In genomic region chr4:10122236-10122932, GRCh38 we compare ENCODE assay signal across 30 cellular contexts. TPM values are rescaled to one million over a fixed set of nuclear protein-coding genes. Genes with fewer than 3 reads are reported as not detected.
DNase-seq lines count a peak whose midpoint lies in the region; ATAC-seq, FAIRE-seq and TF ChIP-seq lines count a peak whose summit lies in the region.
"Had no signal": no experiment of that assay in that cellular context is flagged by ENCODE, and none has a peak within 500 bp of the region (broad histone marks: within the 10 kb centered on the region; RNA-seq: fewer than 3 reads in every experiment).

No MANE protein-coding gene starts in this region.

- H3K27ac ChIP-seq in DND-41 (ENCODE audit: low read length), result peak overlapping the region; percentile 76
- H3K27ac ChIP-seq in K562 (ENCODE audit: extremely low read depth, low read depth, low read length), result no peak overlapping the region
- peak overlapping the region; percentile 67 for H3K27ac ChIP-seq in neutrophil
- no peak overlapping the region for H3K27ac ChIP-seq in esophagus muscularis mucosa (replicated peaks in 1 of 4)
- no peak overlapping the region for H3K27ac ChIP-seq in dorsolateral prefrontal cortex
- H3K27ac ChIP-seq: parathyroid adenoma, PC-9 had no signal

- peak; percentile 48 for FAIRE-seq in K562 (lab: Jason Lieb, UNC)
- FAIRE-seq: A204.1, H54, small intestine had no signal

- no peak overlapping the region for H3K4me3 Mint-ChIP-seq in activated CD4-positive, alpha-beta T cell treated with anti-CD3 and anti-CD28 coated beads for 36 hours
- H3K4me3 Mint-ChIP-seq: activated naive CD4-positive, alpha-beta T cell treated with anti-CD3 and anti-CD28 coated beads, Interleukin-2, amount 50 U/mL, for 24 hours; activated T-helper 17 cell treated with anti-CD3 and anti-CD28 coated beads, Interleukin-2, amount 50 U/mL, for 72 hours; stimulated activated naive B cell treated with anti-CD40 and anti-IgM and Interleukin-4, amounts not matched to agents 10 μg/mL and 1 μg/mL and 100 μg/mL, for 72 hours had no signal

- WGBS in K562 (ENCODE audit: insufficient coverage, low coverage, missing lambda C conversion rate), result 40% methylated on average over 12 of the region's 12 CpGs
- WGBS in esophagus muscularis mucosa, result 86% methylated on average over 12 of the region's 12 CpGs

- H3K9me3 ChIP-seq in DND-41 (ENCODE audit: insufficient read depth, low read length, severe bottlenecking) (no peaks in the 10 kb centered on the region), K562 (replicated peaks; ENCODE audit: control insufficient read depth, insufficient read depth, low read depth, low read length) (no peaks in the 10 kb centered on the region), neutrophil (no peaks in the 10 kb centered on the region), esophagus muscularis mucosa (no peaks in the 10 kb centered on the region)
- H3K9me3 ChIP-seq: SK-N-SH had no signal

- POLR2A ChIA-PET in activated CD4-positive, alpha-beta T cell treated with anti-CD3 and anti-CD28 coated beads for 36 hours (lab: Charles Lee), result interaction anchor here (1.5 kb wide), 1 partner anchor 26 kb away, joined by 4 read pairs; no protein-coding TSS in a partner anchor
- POLR2A ChIA-PET in K562 (lab: Yijun Ruan, JAX), result interaction anchor here (0.6 to 7.3 kb wide), 9 partner anchors 8 to 410 kb away, joined by 3 to 216 read pairs (median 3); no protein-coding TSS in a partner anchor

- H3K4me3 ChIP-seq in DND-41 (ENCODE audit: low read depth in 1 of 2, low read length in 2 of 2) (no peak overlapping the region), K562 (no peak overlapping the region), neutrophil (ENCODE audit: low read depth in 1 of 2, low read length in 1 of 2) (no peak overlapping the region), esophagus muscularis mucosa (no peak overlapping the region), dorsolateral prefrontal cortex (no peak overlapping the region)
- H3K4me3 ChIP-seq: GM12878, PC-9 had no signal

- no TSS peak for BruUV-seq in K562 (replicated peaks; lab: Mats Ljungman, UMichigan)

- no peaks in the 10 kb centered on the region for H3K79me2 ChIP-seq in DND-41 (ENCODE audit: insufficient read depth, low read length)
- H3K79me2 ChIP-seq in K562 (ENCODE audit: control insufficient read depth, insufficient read depth, low read length), result peaks cover 5% of the 10 kb centered on the region; the same call in 2 of the 3 replicates
- H3K79me2 ChIP-seq: parathyroid adenoma had no signal

- no peak for DNase-seq in activated CD4-positive, alpha-beta T cell treated with anti-CD3 and anti-CD28 coated beads for 36 hours
- no peak for DNase-seq in activated CD4-positive, alpha-beta T cell treated with anti-CD3 and anti-CD28 coated beads for 48 hours
- DNase-seq in DND-41 (no peak), K562 (ENCODE audit: extremely low read depth in 1 of 4, low spot score in 3 of 4) (no peak), esophagus muscularis mucosa (ENCODE audit: extremely low spot score) (no peak), C1 segment of cervical spinal cord (lab: John Stamatoyannopoulos, UW) (no peak), dorsolateral prefrontal cortex (no peak)
- DNase-seq: activated CD4-positive, alpha-beta T cell treated with anti-CD3 and anti-CD28 coated beads, Interleukin-2, amount 50 U/mL, for 48 hours; anterior cingulate cortex; effector CD4-positive, alpha-beta T cell; KG1; left cardiac atrium; mammary epithelial cell; NCI-H1417; NCI-H2029; NCI-H524 treated with DMSO at 0.1 percent for 48 hours; PC-9; SK-N-SH; stimulated activated naive B cell treated with anti-CD40 and anti-IgM and Interleukin-4, amounts not matched to agents 10 μg/mL and 1 μg/mL and 100 μg/mL, for 72 hours; T-helper 9 cell had no signal

- H3K27me3 ChIP-seq in DND-41 (ENCODE audit: insufficient read depth, low read length, poor library complexity) (no peaks in the 10 kb centered on the region), K562 (ENCODE audit: control insufficient read depth in 2 of 2, insufficient read depth in 2 of 2, low read length in 2 of 2) (peaks cover 7 to 16% of the 10 kb centered on the region in 2 experiments; a peak in 3 of 5 replicates), neutrophil (no peaks in the 10 kb centered on the region), esophagus muscularis mucosa (no peaks in the 10 kb centered on the region), dorsolateral prefrontal cortex (no peaks in the 10 kb centered on the region)

- intact Hi-C loops in activated CD4-positive, alpha-beta T cell treated with anti-CD3 and anti-CD28 coated beads for 36 hours (cut with DNase I, micrococcal nuclease), result no loop called here
- intact Hi-C loops in K562 (cut with micrococcal nuclease), result no loop called here
- intact Hi-C loops in esophagus muscularis mucosa (cut with DNase I), result loop anchor here (5.0 kb wide), 1 partner anchor 35 kb away; no protein-coding TSS in a partner anchor
- intact Hi-C loops in dorsolateral prefrontal cortex (cut with DNase I), result no loop called here

- no peak overlapping the region for H2AFZ ChIP-seq in DND-41 (ENCODE audit: low read depth, low read length)
- no peak overlapping the region for H2AFZ ChIP-seq in K562 (ENCODE audit: low read depth, low read length)
- H2AFZ ChIP-seq: parathyroid adenoma, PC-9 had no signal

- H3K4me2 ChIP-seq in DND-41 (ENCODE audit: insufficient read depth, low read length) (no peak overlapping the region), K562 (ENCODE audit: insufficient read depth, low read length) (no peak overlapping the region)
- H3K4me2 ChIP-seq: PC-9, SK-N-SH had no signal

- TF ChIP-seq POLR2A in K562 (conservative IDR thresholded peaks at IDR 0.05) (no peak), esophagus muscularis mucosa (IDR thresholded peaks at IDR 0.05; ENCODE audit: low read depth) (no peak)

- H3K4me1 ChIP-seq in DND-41 (ENCODE audit: insufficient read depth, low read length), result peaks cover 62% of the 10 kb centered on the region
- H3K4me1 ChIP-seq in K562 (replicated peaks in 1 of 2; ENCODE audit: control insufficient read depth in 2 of 2, insufficient read depth in 2 of 2, low read length in 2 of 2), result peaks cover 11 to 31% of the 10 kb centered on the region in 2 experiments; a peak in 4 of 5 replicates
- H3K4me1 ChIP-seq in neutrophil (ENCODE audit: control insufficient read depth in 1 of 2, insufficient read depth in 1 of 2, low read depth in 1 of 2, low read length in 1 of 2), result peaks cover 14 to 44% of the 10 kb centered on the region in 2 experiments
- peaks cover 13 to 42% (median 38%) of the 10 kb centered on the region in 4 donors for H3K4me1 ChIP-seq in esophagus muscularis mucosa

- no peaks in the 10 kb centered on the region for H3K36me3 ChIP-seq in DND-41 (ENCODE audit: insufficient read depth, low read length)
- H3K36me3 ChIP-seq in K562 (ENCODE audit: control insufficient read depth, insufficient read depth, low read length), result no peaks in the 10 kb centered on the region
- H3K36me3 ChIP-seq in neutrophil, result no peaks in the 10 kb centered on the region
- H3K36me3 ChIP-seq in esophagus muscularis mucosa, result no peaks in the 10 kb centered on the region

- H3K9me1 ChIP-seq in K562 (ENCODE audit: control insufficient read depth, insufficient read depth, low read length), result no peaks in the 10 kb centered on the region

- no peaks in the 10 kb centered on the region for H3K27me3 Mint-ChIP-seq in activated CD4-positive, alpha-beta T cell treated with anti-CD3 and anti-CD28 coated beads for 36 hours
- H3K27me3 Mint-ChIP-seq: activated naive CD4-positive, alpha-beta T cell treated with anti-CD3 and anti-CD28 coated beads, Interleukin-2, amount 50 U/mL, for 24 hours; activated T-helper 17 cell treated with anti-CD3 and anti-CD28 coated beads, Interleukin-2, amount 50 U/mL, for 72 hours had no signal

- no peak for ATAC-seq in activated CD4-positive, alpha-beta T cell treated with anti-CD3 and anti-CD28 coated beads for 36 hours
- no peak for ATAC-seq in DND-41 (ENCODE audit: insufficient read depth, low read depth)
- no peak for ATAC-seq in K562
- ATAC-seq: activated T-helper 17 cell treated with anti-CD3 and anti-CD28 coated beads, Interleukin-2, amount 50 U/mL, for 72 hours; left cardiac atrium; Right ventricle myocardium inferior; stimulated activated naive B cell treated with anti-CD40 and anti-IgM and Interleukin-4, amounts not matched to agents 10 μg/mL and 1 μg/mL and 100 μg/mL, for 72 hours had no signal

- H4K20me1 ChIP-seq in DND-41 (ENCODE audit: insufficient read depth, low read length) (no peaks in the 10 kb centered on the region), K562 (replicated peaks; ENCODE audit: control insufficient read depth, insufficient read depth, low read length) (no peaks in the 10 kb centered on the region)

- H3K27ac Mint-ChIP-seq in activated CD4-positive, alpha-beta T cell treated with anti-CD3 and anti-CD28 coated beads for 36 hours, result peak overlapping the region; percentile 48
- H3K27ac Mint-ChIP-seq: activated naive CD4-positive, alpha-beta T cell treated with anti-CD3 and anti-CD28 coated beads, Interleukin-2, amount 50 U/mL, for 24 hours; activated T-helper 17 cell treated with anti-CD3 and anti-CD28 coated beads, Interleukin-2, amount 50 U/mL, for 72 hours; stimulated activated naive B cell treated with anti-CD40 and anti-IgM and Interleukin-4, amounts not matched to agents 10 μg/mL and 1 μg/mL and 100 μg/mL, for 72 hours had no signal

- no peaks in the 10 kb centered on the region for H3K36me3 Mint-ChIP-seq in activated CD4-positive, alpha-beta T cell treated with anti-CD3 and anti-CD28 coated beads for 36 hours (ENCODE audit: low read depth)
- H3K36me3 Mint-ChIP-seq: activated naive CD4-positive, alpha-beta T cell treated with anti-CD3 and anti-CD28 coated beads, Interleukin-2, amount 50 U/mL, for 24 hours; stimulated activated naive B cell treated with anti-CD40 and anti-IgM and Interleukin-4, amounts not matched to agents 10 μg/mL and 1 μg/mL and 100 μg/mL, for 72 hours had no signal

- no peaks in the 10 kb centered on the region for H3K9me3 Mint-ChIP-seq in activated CD4-positive, alpha-beta T cell treated with anti-CD3 and anti-CD28 coated beads for 36 hours (ENCODE audit: low read depth)
- H3K9me3 Mint-ChIP-seq: activated naive CD4-positive, alpha-beta T cell treated with anti-CD3 and anti-CD28 coated beads, Interleukin-2, amount 50 U/mL, for 24 hours; activated T-helper 17 cell treated with anti-CD3 and anti-CD28 coated beads, Interleukin-2, amount 50 U/mL, for 72 hours; neural crest cell; stimulated activated naive B cell treated with anti-CD40 and anti-IgM and Interleukin-4, amounts not matched to agents 10 μg/mL and 1 μg/mL and 100 μg/mL, for 72 hours had no signal

- in situ Hi-C loops in K562 (cut with MboI), result no loop called here

- CTCF ChIA-PET in activated CD4-positive, alpha-beta T cell treated with anti-CD3 and anti-CD28 coated beads for 36 hours (lab: Charles Lee), result interaction anchor here (0.9 to 1.3 kb wide), 2 partner anchors 12 to 69 kb away, joined by 3 to 4 read pairs; no protein-coding TSS in a partner anchor
- CTCF ChIA-PET in K562 (lab: Yijun Ruan, JAX; ENCODE audit: low intra/inter-chr PET ratio), result no interaction called here

- no peak overlapping the region for H3K9ac ChIP-seq in DND-41 (ENCODE audit: low read depth, low read length)
- H3K9ac ChIP-seq in K562 (ENCODE audit: insufficient read depth in 1 of 2, low read depth in 2 of 2, low read length in 2 of 2), result no peak overlapping the region
- H3K9ac ChIP-seq: parathyroid adenoma, SK-N-SH had no signal

- no peak for TF ChIP-seq RAD21 in K562 (CRISPR knock-in tag; conservative IDR thresholded peaks at IDR 0.05 in 1 of 2, IDR thresholded peaks at IDR 0.05 in 1 of 2)

- peaks cover 68% of the 10 kb centered on the region for H3K4me1 Mint-ChIP-seq in activated CD4-positive, alpha-beta T cell treated with anti-CD3 and anti-CD28 coated beads for 36 hours

- TF ChIP-seq EP300 in K562 (IDR thresholded peaks at IDR 0.05; ENCODE audit: low read length), result no peak
- no peak for TF ChIP-seq EP300 in esophagus muscularis mucosa (IDR thresholded peaks at IDR 0.05)

- TF ChIP-seq CTCF in DND-41 (IDR thresholded peaks at IDR 0.05; ENCODE audit: borderline replicate concordance, extremely low read depth, low read length, poor library complexity, severe bottlenecking), result no peak
- TF ChIP-seq CTCF in K562 (IDR thresholded peaks at IDR 0.05 in 2 of 3, conservative IDR thresholded peaks at IDR 0.05 in 1 of 3; ENCODE audit: insufficient read depth in 2 of 3, low read depth in 1 of 3, low read length in 3 of 3), result no peak
- TF ChIP-seq CTCF in neutrophil (IDR thresholded peaks at IDR 0.05), result no peak
- TF ChIP-seq CTCF in esophagus muscularis mucosa (IDR thresholded peaks at IDR 0.05), result no peak
- TF ChIP-seq CTCF in dorsolateral prefrontal cortex (IDR thresholded peaks at IDR 0.05 in 54 of 56, conservative IDR thresholded peaks at IDR 0.05 in 2 of 56; ENCODE audit: low read depth in 1 of 56, partially characterized antibody in 56 of 56), result no peak

RNA-seq across cellular contexts. Expression of gene WDR1, which starts 5.8 kb away (rescaled TPM):
- 100 to 1,000 TPM; 308 to 354 TPM for total RNA-seq in activated CD4-positive, alpha-beta T cell treated with anti-CD3 and anti-CD28 coated beads for 36 hours
- total RNA-seq in K562 (2011; cell fraction: chromatin; rRNA removed; ENCODE audit: low replicate concordance), result 72.4 and 125 TPM in 2 replicates
- 75.3 and 90.2 TPM in 2 replicates for total RNA-seq in K562 (2011; cell fraction: nucleolus; rRNA removed)
- 64.2 and 70.3 TPM in 2 replicates for total RNA-seq in K562 (2011; cell fraction: nucleoplasm; rRNA removed)
- total RNA-seq in K562 (2014; rRNA removed), result 151 and 154 TPM in 2 replicates
- total RNA-seq in K562 (2014; rRNA removed; fragmentation: Illumina TruSeq; extraction: Trizol), result 111 and 112 TPM in 2 replicates
- total RNA-seq in K562 (2015; rRNA removed; fragmentation: Illumina TruSeq; extraction: Trizol), result 120 and 124 TPM in 2 replicates
- total RNA-seq in K562 (2021), result 186 and 213 TPM in 2 replicates
- polyA plus RNA-seq in K562 (2011; rRNA removed), result 140 and 186 TPM in 2 replicates
- 176 and 298 TPM in 2 replicates for polyA plus RNA-seq in K562 (2011; cell fraction: cytosol; rRNA removed)
- polyA plus RNA-seq in K562 (2011; cell fraction: nucleus; rRNA removed), result 133 and 190 TPM in 2 replicates
- polyA plus RNA-seq in K562 (2012), result 144 and 177 TPM in 2 replicates
- polyA plus RNA-seq in K562 (2014; fragmentation: Illumina TruSeq; extraction: Trizol), result 139 and 149 TPM in 2 replicates
- 10 to 100 TPM; 16.1 to 23.0 TPM for polyA plus RNA-seq in K562 (2014; fragmentation: Nextera tagmentation; extraction: Ambion mirVana)
- polyA plus RNA-seq in K562 (2014; rRNA removed), result 120 and 125 TPM in 2 replicates
- polyA minus RNA-seq in K562 (2011; rRNA and poly(A)+ RNA removed), result 188 and 256 TPM in 2 replicates
- polyA minus RNA-seq in K562 (2011; cell fraction: cytosol; rRNA and poly(A)+ RNA removed), result 111 and 132 TPM in 2 replicates
- polyA minus RNA-seq in K562 (2011; cell fraction: nucleus; rRNA and poly(A)+ RNA removed), result 53.7 and 56.2 TPM in 2 replicates
- 100 to 1,000 TPM; 361 to 536 (median 485) TPM for total RNA-seq in esophagus muscularis mucosa
- total RNA-seq in dorsolateral prefrontal cortex, result 100 to 1,000 TPM in 77 of 120 experiments, 10 to 100 TPM in 43; 67.7 to 164 (median 107) TPM

Comparison
In these comparisons a context has a peak if more than half of its experiments do, and no peak if none do; other contexts are left out.
1. H3K27ac ChIP-seq: peak in DND-41 (single experiment) and neutrophil (single experiment); none in K562 (single experiment), esophagus muscularis mucosa (0 of 4) and dorsolateral prefrontal cortex (0 of 59).